1 cellular context compared by ENCODE assay signal in genomic region chr15:92882697-92883642, GRCh38.
TF ChIP-seq lines count a peak whose summit lies in the region.

No MANE protein-coding gene starts in this region.

TF ChIP-seq in HepG2, 621 proteins besides CTCF, POLR2A, EP300 and RAD21 (continued from another document and continues in another):
- TF ChIP-seq, protein P1, sequence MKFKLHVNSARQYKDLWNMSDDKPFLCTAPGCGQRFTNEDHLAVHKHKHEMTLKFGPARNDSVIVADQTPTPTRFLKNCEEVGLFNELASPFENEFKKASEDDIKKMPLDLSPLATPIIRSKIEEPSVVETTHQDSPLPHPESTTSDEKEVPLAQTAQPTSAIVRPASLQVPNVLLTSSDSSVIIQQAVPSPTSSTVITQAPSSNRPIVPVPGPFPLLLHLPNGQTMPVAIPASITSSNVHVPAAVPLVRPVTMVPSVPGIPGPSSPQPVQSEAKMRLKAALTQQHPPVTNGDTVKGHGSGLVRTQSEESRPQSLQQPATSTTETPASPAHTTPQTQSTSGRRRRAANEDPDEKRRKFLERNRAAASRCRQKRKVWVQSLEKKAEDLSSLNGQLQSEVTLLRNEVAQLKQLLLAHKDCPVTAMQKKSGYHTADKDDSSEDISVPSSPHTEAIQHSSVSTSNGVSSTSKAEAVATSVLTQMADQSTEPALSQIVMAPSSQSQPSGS (CRISPR knock-in tag; IDR thresholded peaks at IDR 0.05), result no peak
- TF ChIP-seq HMGA1 (CRISPR knock-in tag; conservative IDR thresholded peaks at IDR 0.05) (no peak), ZNF138 (CRISPR knock-in tag; IDR thresholded peaks at IDR 0.05; ENCODE audit: low read depth) (no peak; the same call in 1 of the 2 replicates), MAFG (CRISPR knock-in tag; IDR thresholded peaks at IDR 0.05) (no peak), ZNF614 (CRISPR knock-in tag; IDR thresholded peaks at IDR 0.05; ENCODE audit: borderline replicate concordance) (peak; percentile 7; the same call in 1 of the 2 replicates), KMT2A (CRISPR knock-in tag; IDR thresholded peaks at IDR 0.05) (peak; percentile 59), CREM (IDR thresholded peaks at IDR 0.05) (no peak), CREM (CRISPR knock-in tag; IDR thresholded peaks at IDR 0.05) (no peak), HMG20A (CRISPR knock-in tag; IDR thresholded peaks at IDR 0.05; ENCODE audit: borderline replicate concordance) (no peak), PHF21A (CRISPR knock-in tag; IDR thresholded peaks at IDR 0.05) (no peak), NFYB (CRISPR knock-in tag; IDR thresholded peaks at IDR 0.05) (no peak), ZKSCAN8 (CRISPR knock-in tag; IDR thresholded peaks at IDR 0.05; ENCODE audit: borderline replicate concordance) (no peak), ZNF431 (CRISPR knock-in tag; IDR thresholded peaks at IDR 0.05; ENCODE audit: borderline replicate concordance, low read depth) (0 out of 2 replicates have a peak, but pooled peaks have one; percentile 28), BHLHE40 (IDR thresholded peaks at IDR 0.05; ENCODE audit: low read length) (peak; percentile 10; the same call in 1 of the 2 replicates), GLMP (CRISPR knock-in tag; IDR thresholded peaks at IDR 0.05; ENCODE audit: borderline replicate concordance) (no peak), SPEN (CRISPR knock-in tag; IDR thresholded peaks at IDR 0.05; ENCODE audit: low read depth) (0 out of 2 replicates have a peak, but pooled peaks have one; percentile 37), NFKB2 (CRISPR knock-in tag; IDR thresholded peaks at IDR 0.05; ENCODE audit: borderline replicate concordance) (no peak), CENPX (CRISPR knock-in tag; IDR thresholded peaks at IDR 0.05) (no peak), TMF1 (CRISPR knock-in tag; IDR thresholded peaks at IDR 0.05; ENCODE audit: low read depth) (no peak), HNRNPH1 (optimal IDR thresholded peaks at IDR 0.05; ENCODE audit: low read depth, low read length) (no peak), DZIP1 (CRISPR knock-in tag; IDR thresholded peaks at IDR 0.05) (no peak), PRPF4 (IDR thresholded peaks at IDR 0.05; ENCODE audit: low read depth, low read length, poor library complexity, severe bottlenecking) (no peak), STAG1 (CRISPR knock-in tag; IDR thresholded peaks at IDR 0.05) (peak; percentile 27; the same call in 1 of the 2 replicates), ATRX (CRISPR knock-in tag; IDR thresholded peaks at IDR 0.05; ENCODE audit: borderline replicate concordance) (no peak), ZBTB46 (CRISPR knock-in tag; IDR thresholded peaks at IDR 0.05; ENCODE audit: borderline replicate concordance) (no peak), IKZF4 (CRISPR knock-in tag; IDR thresholded peaks at IDR 0.05; ENCODE audit: borderline replicate concordance, low read depth, not compliant biosample characterization) (no peak), MEIS2 (CRISPR knock-in tag; IDR thresholded peaks at IDR 0.05) (no peak), ARID5B (CRISPR knock-in tag; IDR thresholded peaks at IDR 0.05) (no peak), DNMT3B (CRISPR knock-in tag; conservative IDR thresholded peaks at IDR 0.05) (no peak), NR2F1 (CRISPR knock-in tag; IDR thresholded peaks at IDR 0.05) (no peak), POLR2AphosphoS5 (IDR thresholded peaks at IDR 0.05; ENCODE audit: low read depth, low read length) (peak; percentile 72; the same call in 1 of the 2 replicates), SALL2 (CRISPR knock-in tag; IDR thresholded peaks at IDR 0.05) (0 out of 2 replicates have a peak, but pooled peaks have one; percentile 17), HNF1A (IDR thresholded peaks at IDR 0.05; ENCODE audit: low read depth) (no peak), HNF1A (CRISPR knock-in tag; IDR thresholded peaks at IDR 0.05; ENCODE audit: borderline replicate concordance) (no peak), KDM3A (CRISPR knock-in tag; IDR thresholded peaks at IDR 0.05; ENCODE audit: low read depth) (no peak), ZNF891 (CRISPR knock-in tag; IDR thresholded peaks at IDR 0.05) (no peak; the same call in 1 of the 2 replicates), THYN1 (CRISPR knock-in tag; IDR thresholded peaks at IDR 0.05; ENCODE audit: borderline replicate concordance, low read depth) (no peak)
- TF ChIP-seq, protein P2, sequence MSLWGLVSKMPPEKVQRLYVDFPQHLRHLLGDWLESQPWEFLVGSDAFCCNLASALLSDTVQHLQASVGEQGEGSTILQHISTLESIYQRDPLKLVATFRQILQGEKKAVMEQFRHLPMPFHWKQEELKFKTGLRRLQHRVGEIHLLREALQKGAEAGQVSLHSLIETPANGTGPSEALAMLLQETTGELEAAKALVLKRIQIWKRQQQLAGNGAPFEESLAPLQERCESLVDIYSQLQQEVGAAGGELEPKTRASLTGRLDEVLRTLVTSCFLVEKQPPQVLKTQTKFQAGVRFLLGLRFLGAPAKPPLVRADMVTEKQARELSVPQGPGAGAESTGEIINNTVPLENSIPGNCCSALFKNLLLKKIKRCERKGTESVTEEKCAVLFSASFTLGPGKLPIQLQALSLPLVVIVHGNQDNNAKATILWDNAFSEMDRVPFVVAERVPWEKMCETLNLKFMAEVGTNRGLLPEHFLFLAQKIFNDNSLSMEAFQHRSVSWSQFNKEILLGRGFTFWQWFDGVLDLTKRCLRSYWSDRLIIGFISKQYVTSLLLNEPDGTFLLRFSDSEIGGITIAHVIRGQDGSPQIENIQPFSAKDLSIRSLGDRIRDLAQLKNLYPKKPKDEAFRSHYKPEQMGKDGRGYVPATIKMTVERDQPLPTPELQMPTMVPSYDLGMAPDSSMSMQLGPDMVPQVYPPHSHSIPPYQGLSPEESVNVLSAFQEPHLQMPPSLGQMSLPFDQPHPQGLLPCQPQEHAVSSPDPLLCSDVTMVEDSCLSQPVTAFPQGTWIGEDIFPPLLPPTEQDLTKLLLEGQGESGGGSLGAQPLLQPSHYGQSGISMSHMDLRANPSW (CRISPR knock-in tag; IDR thresholded peaks at IDR 0.05; ENCODE audit: borderline replicate concordance), result no peak
- TF ChIP-seq, protein P3, sequence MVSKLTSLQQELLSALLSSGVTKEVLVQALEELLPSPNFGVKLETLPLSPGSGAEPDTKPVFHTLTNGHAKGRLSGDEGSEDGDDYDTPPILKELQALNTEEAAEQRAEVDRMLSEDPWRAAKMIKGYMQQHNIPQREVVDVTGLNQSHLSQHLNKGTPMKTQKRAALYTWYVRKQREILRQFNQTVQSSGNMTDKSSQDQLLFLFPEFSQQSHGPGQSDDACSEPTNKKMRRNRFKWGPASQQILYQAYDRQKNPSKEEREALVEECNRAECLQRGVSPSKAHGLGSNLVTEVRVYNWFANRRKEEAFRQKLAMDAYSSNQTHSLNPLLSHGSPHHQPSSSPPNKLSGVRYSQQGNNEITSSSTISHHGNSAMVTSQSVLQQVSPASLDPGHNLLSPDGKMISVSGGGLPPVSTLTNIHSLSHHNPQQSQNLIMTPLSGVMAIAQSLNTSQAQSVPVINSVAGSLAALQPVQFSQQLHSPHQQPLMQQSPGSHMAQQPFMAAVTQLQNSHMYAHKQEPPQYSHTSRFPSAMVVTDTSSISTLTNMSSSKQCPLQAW (CRISPR knock-in tag; IDR thresholded peaks at IDR 0.05), result no peak
- TF ChIP-seq, protein P4, sequence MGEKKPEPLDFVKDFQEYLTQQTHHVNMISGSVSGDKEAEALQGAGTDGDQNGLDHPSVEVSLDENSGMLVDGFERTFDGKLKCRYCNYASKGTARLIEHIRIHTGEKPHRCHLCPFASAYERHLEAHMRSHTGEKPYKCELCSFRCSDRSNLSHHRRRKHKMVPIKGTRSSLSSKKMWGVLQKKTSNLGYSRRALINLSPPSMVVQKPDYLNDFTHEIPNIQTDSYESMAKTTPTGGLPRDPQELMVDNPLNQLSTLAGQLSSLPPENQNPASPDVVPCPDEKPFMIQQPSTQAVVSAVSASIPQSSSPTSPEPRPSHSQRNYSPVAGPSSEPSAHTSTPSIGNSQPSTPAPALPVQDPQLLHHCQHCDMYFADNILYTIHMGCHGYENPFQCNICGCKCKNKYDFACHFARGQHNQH (CRISPR knock-in tag; IDR thresholded peaks at IDR 0.05), result no peak; the same call in 1 of the 2 replicates
